1 cellular context compared by ENCODE assay signal in genomic region chr12:25051583-25052190, GRCh38.
TF ChIP-seq lines count a peak whose summit lies in the region.

No MANE protein-coding gene starts in this region.

TF ChIP-seq in K562, 482 proteins besides CTCF, POLR2A, EP300 and RAD21 (continued from another document and continues in another):
- TF ChIP-seq RERE (CRISPR knock-in tag; IDR thresholded peaks at IDR 0.05; ENCODE audit: borderline replicate concordance) (no peak), NR3C1 (CRISPR knock-in tag; IDR thresholded peaks at IDR 0.05) (no peak), DMBX1 (CRISPR knock-in tag; IDR thresholded peaks at IDR 0.05; ENCODE audit: borderline replicate concordance) (no peak), GABPA (tag; conservative IDR thresholded peaks at IDR 0.05; ENCODE audit: low read depth) (peak; percentile 47), SMARCB1 (IDR thresholded peaks at IDR 0.05; ENCODE audit: insufficient read length, low read depth) (no peak), FOXK1 (CRISPR knock-in tag; IDR thresholded peaks at IDR 0.05; ENCODE audit: borderline replicate concordance) (no peak), ETV1 (tag; conservative IDR thresholded peaks at IDR 0.05; ENCODE audit: low read depth) (no peak), BHLHE40 (IDR thresholded peaks at IDR 0.05; ENCODE audit: low read length) (peak; percentile 66; the same call in 1 of the 2 replicates), ZNF263 (CRISPR knock-in tag; IDR thresholded peaks at IDR 0.05; ENCODE audit: borderline replicate concordance) (no peak), HMGN3 (IDR thresholded peaks at IDR 0.05; ENCODE audit: borderline replicate concordance, extremely low read depth, insufficient read length, low read depth, low read length) (no peak), SREBF2 (CRISPR knock-in tag; IDR thresholded peaks at IDR 0.05) (no peak), ZNF384 (IDR thresholded peaks at IDR 0.05; ENCODE audit: low read depth, low read length) (no peak), NR2C2 (CRISPR knock-in tag; IDR thresholded peaks at IDR 0.05) (no peak), NR2C2 (tag; IDR thresholded peaks at IDR 0.05) (0 out of 2 replicates have a peak, but pooled peaks have one; percentile 12), ARID3B (CRISPR knock-in tag; IDR thresholded peaks at IDR 0.05; ENCODE audit: borderline replicate concordance) (no peak)
- TF ChIP-seq, protein P1, sequence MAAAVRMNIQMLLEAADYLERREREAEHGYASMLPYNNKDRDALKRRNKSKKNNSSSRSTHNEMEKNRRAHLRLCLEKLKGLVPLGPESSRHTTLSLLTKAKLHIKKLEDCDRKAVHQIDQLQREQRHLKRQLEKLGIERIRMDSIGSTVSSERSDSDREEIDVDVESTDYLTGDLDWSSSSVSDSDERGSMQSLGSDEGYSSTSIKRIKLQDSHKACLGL (CRISPR knock-in tag; IDR thresholded peaks at IDR 0.05; ENCODE audit: borderline replicate concordance, poor library complexity, severe bottlenecking), result no peak
- TF ChIP-seq, protein P2, sequence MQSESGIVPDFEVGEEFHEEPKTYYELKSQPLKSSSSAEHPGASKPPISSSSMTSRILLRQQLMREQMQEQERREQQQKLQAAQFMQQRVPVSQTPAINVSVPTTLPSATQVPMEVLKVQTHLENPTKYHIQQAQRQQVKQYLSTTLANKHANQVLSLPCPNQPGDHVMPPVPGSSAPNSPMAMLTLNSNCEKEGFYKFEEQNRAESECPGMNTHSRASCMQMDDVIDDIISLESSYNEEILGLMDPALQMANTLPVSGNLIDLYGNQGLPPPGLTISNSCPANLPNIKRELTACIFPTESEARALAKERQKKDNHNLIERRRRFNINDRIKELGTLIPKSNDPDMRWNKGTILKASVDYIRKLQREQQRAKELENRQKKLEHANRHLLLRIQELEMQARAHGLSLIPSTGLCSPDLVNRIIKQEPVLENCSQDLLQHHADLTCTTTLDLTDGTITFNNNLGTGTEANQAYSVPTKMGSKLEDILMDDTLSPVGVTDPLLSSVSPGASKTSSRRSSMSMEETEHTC (IDR thresholded peaks at IDR 0.05), result no peak
- TF ChIP-seq, protein P3, sequence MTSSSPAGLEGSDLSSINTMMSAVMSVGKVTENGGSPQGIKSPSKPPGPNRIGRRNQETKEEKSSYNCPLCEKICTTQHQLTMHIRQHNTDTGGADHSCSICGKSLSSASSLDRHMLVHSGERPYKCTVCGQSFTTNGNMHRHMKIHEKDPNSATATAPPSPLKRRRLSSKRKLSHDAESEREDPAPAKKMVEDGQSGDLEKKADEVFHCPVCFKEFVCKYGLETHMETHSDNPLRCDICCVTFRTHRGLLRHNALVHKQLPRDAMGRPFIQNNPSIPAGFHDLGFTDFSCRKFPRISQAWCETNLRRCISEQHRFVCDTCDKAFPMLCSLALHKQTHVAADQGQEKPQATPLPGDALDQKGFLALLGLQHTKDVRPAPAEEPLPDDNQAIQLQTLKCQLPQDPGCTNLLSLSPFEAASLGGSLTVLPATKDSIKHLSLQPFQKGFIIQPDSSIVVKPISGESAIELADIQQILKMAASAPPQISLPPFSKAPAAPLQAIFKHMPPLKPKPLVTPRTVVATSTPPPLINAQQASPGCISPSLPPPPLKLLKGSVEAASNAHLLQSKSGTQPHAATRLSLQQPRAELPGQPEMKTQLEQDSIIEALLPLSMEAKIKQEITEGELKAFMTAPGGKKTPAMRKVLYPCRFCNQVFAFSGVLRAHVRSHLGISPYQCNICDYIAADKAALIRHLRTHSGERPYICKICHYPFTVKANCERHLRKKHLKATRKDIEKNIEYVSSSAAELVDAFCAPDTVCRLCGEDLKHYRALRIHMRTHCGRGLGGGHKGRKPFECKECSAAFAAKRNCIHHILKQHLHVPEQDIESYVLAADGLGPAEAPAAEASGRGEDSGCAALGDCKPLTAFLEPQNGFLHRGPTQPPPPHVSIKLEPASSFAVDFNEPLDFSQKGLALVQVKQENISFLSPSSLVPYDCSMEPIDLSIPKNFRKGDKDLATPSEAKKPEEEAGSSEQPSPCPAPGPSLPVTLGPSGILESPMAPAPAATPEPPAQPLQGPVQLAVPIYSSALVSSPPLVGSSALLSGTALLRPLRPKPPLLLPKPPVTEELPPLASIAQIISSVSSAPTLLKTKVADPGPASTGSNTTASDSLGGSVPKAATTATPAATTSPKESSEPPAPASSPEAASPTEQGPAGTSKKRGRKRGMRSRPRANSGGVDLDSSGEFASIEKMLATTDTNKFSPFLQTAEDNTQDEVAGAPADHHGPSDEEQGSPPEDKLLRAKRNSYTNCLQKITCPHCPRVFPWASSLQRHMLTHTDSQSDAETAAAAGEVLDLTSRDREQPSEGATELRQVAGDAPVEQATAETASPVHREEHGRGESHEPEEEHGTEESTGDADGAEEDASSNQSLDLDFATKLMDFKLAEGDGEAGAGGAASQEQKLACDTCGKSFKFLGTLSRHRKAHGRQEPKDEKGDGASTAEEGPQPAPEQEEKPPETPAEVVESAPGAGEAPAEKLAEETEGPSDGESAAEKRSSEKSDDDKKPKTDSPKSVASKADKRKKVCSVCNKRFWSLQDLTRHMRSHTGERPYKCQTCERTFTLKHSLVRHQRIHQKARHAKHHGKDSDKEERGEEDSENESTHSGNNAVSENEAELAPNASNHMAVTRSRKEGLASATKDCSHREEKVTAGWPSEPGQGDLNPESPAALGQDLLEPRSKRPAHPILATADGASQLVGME (CRISPR knock-in tag; IDR thresholded peaks at IDR 0.05), result no peak
- TF ChIP-seq, protein P4, sequence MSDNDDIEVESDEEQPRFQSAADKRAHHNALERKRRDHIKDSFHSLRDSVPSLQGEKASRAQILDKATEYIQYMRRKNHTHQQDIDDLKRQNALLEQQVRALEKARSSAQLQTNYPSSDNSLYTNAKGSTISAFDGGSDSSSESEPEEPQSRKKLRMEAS (CRISPR knock-in tag; IDR thresholded peaks at IDR 0.05), result 0 out of 2 replicates have a peak, but pooled peaks have one; percentile 17
- TF ChIP-seq, protein P5, sequence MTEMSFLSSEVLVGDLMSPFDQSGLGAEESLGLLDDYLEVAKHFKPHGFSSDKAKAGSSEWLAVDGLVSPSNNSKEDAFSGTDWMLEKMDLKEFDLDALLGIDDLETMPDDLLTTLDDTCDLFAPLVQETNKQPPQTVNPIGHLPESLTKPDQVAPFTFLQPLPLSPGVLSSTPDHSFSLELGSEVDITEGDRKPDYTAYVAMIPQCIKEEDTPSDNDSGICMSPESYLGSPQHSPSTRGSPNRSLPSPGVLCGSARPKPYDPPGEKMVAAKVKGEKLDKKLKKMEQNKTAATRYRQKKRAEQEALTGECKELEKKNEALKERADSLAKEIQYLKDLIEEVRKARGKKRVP (CRISPR knock-in tag; IDR thresholded peaks at IDR 0.05), result no peak
- TF ChIP-seq, protein P6, sequence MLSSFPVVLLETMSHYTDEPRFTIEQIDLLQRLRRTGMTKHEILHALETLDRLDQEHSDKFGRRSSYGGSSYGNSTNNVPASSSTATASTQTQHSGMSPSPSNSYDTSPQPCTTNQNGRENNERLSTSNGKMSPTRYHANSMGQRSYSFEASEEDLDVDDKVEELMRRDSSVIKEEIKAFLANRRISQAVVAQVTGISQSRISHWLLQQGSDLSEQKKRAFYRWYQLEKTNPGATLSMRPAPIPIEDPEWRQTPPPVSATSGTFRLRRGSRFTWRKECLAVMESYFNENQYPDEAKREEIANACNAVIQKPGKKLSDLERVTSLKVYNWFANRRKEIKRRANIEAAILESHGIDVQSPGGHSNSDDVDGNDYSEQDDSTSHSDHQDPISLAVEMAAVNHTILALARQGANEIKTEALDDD (IDR thresholded peaks at IDR 0.05), result no peak
- TF ChIP-seq, protein P7, sequence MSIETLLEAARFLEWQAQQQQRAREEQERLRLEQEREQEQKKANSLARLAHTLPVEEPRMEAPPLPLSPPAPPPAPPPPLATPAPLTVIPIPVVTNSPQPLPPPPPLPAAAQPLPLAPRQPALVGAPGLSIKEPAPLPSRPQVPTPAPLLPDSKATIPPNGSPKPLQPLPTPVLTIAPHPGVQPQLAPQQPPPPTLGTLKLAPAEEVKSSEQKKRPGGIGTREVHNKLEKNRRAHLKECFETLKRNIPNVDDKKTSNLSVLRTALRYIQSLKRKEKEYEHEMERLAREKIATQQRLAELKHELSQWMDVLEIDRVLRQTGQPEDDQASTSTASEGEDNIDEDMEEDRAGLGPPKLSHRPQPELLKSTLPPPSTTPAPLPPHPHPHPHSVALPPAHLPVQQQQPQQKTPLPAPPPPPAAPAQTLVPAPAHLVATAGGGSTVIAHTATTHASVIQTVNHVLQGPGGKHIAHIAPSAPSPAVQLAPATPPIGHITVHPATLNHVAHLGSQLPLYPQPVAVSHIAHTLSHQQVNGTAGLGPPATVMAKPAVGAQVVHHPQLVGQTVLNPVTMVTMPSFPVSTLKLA (conservative IDR thresholded peaks at IDR 0.05), result 0 out of 4 replicates have a peak, but pooled peaks of 1 of the 2 experiments have one; percentile 21
